37 cellular contexts compared by ENCODE assay signal in the genomic region with DNA sequence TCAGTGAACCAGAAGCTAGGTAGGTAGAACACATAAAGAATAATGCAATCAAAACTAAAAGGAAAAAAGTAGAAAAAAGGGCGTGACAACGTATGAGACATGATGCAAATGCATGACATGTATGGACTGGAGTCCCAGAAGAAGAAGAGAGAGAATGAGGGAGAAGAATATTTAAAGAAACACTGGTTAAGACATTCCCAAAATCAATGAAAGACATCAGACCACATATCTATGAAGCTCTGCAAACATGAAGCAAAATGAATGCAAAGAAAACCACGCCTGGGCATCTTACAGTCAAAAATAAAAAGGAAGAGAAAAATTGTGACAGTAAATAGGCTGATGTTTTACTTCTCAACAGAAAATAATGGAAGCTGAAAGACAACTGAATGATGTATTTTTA. TPM values are rescaled to one million over a fixed set of nuclear protein-coding genes. Genes with fewer than 3 reads are reported as not detected.
"Had no signal": no experiment of that assay in that cellular context is flagged by ENCODE, and none has a peak within 500 bp of the region (broad histone marks: within the 10 kb centered on the region; RNA-seq: fewer than 3 reads in every experiment).

No MANE protein-coding gene starts in this region.

- H3K27ac ChIP-seq: adrenal gland, ascending aorta, body of pancreas, brain microvascular endothelial cell, breast epithelium, cardiac muscle cell, colonic mucosa had no signal

- H3K27me3 ChIP-seq: adrenal gland, ascending aorta, body of pancreas, breast epithelium, cardiac muscle cell, colonic mucosa had no signal

- H3K4me1 Mint-ChIP-seq: central memory CD8-positive, alpha-beta T cell had no signal

- H3K4me1 ChIP-seq: ascending aorta, breast epithelium, colonic mucosa had no signal

- H3K9me3 ChIP-seq: adrenal gland, body of pancreas, breast epithelium, colonic mucosa had no signal

- DNase-seq: activated effector memory CD4-positive, alpha-beta T cell treated with anti-CD3 and anti-CD28 coated beads, Interleukin-2, amount 50 U/mL, for 16 hours; activated effector memory CD4-positive, alpha-beta T cell treated with Interleukin-2 at 50 U/mL for 16 hours; activated gamma-delta T cell; activated gamma-delta T cell treated with Interleukin-2 at 50 U/mL for 16 hours; activated naive CD4-positive, alpha-beta T cell; activated naive CD4-positive, alpha-beta T cell treated with anti-CD3 and anti-CD28 coated beads for 36 hours; activated naive CD4-positive, alpha-beta T cell treated with anti-CD3 and anti-CD28 coated beads, Interleukin-2, amount 10 ng/mL, durations not matched to agents 7 days and 5 days; activated naive CD4-positive, alpha-beta T cell treated with anti-CD3 and anti-CD28 coated beads, Interleukin-2, amount 50 U/mL, for 16 hours; activated naive CD4-positive, alpha-beta T cell treated with Interleukin-2 at 50 U/mL for 16 hours; activated naive CD8-positive, alpha-beta T cell treated with anti-CD3 and anti-CD28 coated beads for 36 hours; activated naive CD8-positive, alpha-beta T cell treated with anti-CD3 and anti-CD28 coated beads, Interleukin-2, amount 10 ng/mL, durations not matched to agents 7 days and 5 days; activated naive CD8-positive, alpha-beta T cell treated with anti-CD3 and anti-CD28 coated beads, Interleukin-2, amount 50 U/mL, for 24 hours; activated T-cell treated with anti-CD3 and anti-CD28 coated beads, Interleukin-2, amount 50 U/mL, for 4 hours; activated T-cell treated with anti-CD3 and anti-CD28 coated beads, Interleukin-2, amount 50 U/mL, for 48 hours; adrenal gland; amniotic stem cell; amygdala; anterior cingulate cortex; aorta; body of pancreas; brain microvascular endothelial cell; caudate nucleus; central memory CD4-positive, alpha-beta T cell; cerebellar nuclear complex; colonic mucosa had no signal

- H3K36me3 ChIP-seq: adrenal gland, ascending aorta, brain microvascular endothelial cell, breast epithelium, cardiac muscle cell, colonic mucosa had no signal

- ATAC-seq: activated naive CD4-positive, alpha-beta T cell treated with anti-CD3 and anti-CD28 coated beads, Interleukin-2, amount 50 U/mL, for 72 hours; activated naive CD8-positive, alpha-beta T cell treated with anti-CD3 and anti-CD28 coated beads, Interleukin-2, amount 50 U/mL, for 24 hours; activated T-cell treated with anti-CD3 and anti-CD28 coated beads, Interleukin-2, amount 50 U/mL, for 4 hours; activated T-helper 17 cell treated with anti-CD3 and anti-CD28 coated beads, Interleukin-2, amount 50 U/mL, for 72 hours; body of pancreas had no signal

- H3K4me3 Mint-ChIP-seq: activated naive CD4-positive, alpha-beta T cell treated with anti-CD3 and anti-CD28 coated beads for 36 hours; activated naive CD4-positive, alpha-beta T cell treated with anti-CD3 and anti-CD28 coated beads, Interleukin-2, amount 10 ng/mL, durations not matched to agents 7 days and 5 days; activated naive CD4-positive, alpha-beta T cell treated with anti-CD3 and anti-CD28 coated beads, Interleukin-2, amount 50 U/mL, for 24 hours; activated naive CD8-positive, alpha-beta T cell; activated naive CD8-positive, alpha-beta T cell treated with anti-CD3 and anti-CD28 coated beads for 36 hours; activated naive CD8-positive, alpha-beta T cell treated with anti-CD3 and anti-CD28 coated beads, Interleukin-2, amount 10 ng/mL, durations not matched to agents 7 days and 5 days; activated naive CD8-positive, alpha-beta T cell treated with anti-CD3 and anti-CD28 coated beads, Interleukin-2, amount 50 U/mL, for 24 hours; activated T-cell treated with anti-CD3 and anti-CD28 coated beads, Interleukin-2, amount 50 U/mL, for 4 hours; activated T-helper 1 cell treated with anti-CD3 and anti-CD28 coated beads, Interleukin-12 subunit alpha, Interleukin-12 subunit beta, Interleukin-2, Interleukin-4 antibody, amounts not matched to agents 30 ng/mL and 10 ng/mL and 1 ng/mL, durations not matched to agents 14 hours and 24 hours and 36 hours; activated T-helper 17 cell treated with anti-CD3 and anti-CD28 coated beads, Interleukin-2, amount 50 U/mL, for 72 hours; brain; central memory CD8-positive, alpha-beta T cell had no signal

- H3K4me3 ChIP-seq: adrenal gland, ascending aorta, body of pancreas, breast epithelium, cardiac muscle cell, colonic mucosa had no signal

- H3K27ac Mint-ChIP-seq: activated naive CD4-positive, alpha-beta T cell treated with anti-CD3 and anti-CD28 coated beads for 36 hours; activated naive CD4-positive, alpha-beta T cell treated with anti-CD3 and anti-CD28 coated beads, Interleukin-2, amount 10 ng/mL, durations not matched to agents 7 days and 5 days; activated naive CD4-positive, alpha-beta T cell treated with anti-CD3 and anti-CD28 coated beads, Interleukin-2, amount 50 U/mL, for 24 hours; activated naive CD4-positive, alpha-beta T cell treated with anti-CD3 and anti-CD28 coated beads, Interleukin-2, amount 50 U/mL, for 72 hours; activated naive CD8-positive, alpha-beta T cell; activated naive CD8-positive, alpha-beta T cell treated with anti-CD3 and anti-CD28 coated beads for 36 hours; activated naive CD8-positive, alpha-beta T cell treated with anti-CD3 and anti-CD28 coated beads, Interleukin-2, amount 10 ng/mL, durations not matched to agents 7 days and 5 days; activated naive CD8-positive, alpha-beta T cell treated with anti-CD3 and anti-CD28 coated beads, Interleukin-2, amount 50 U/mL, for 24 hours; activated T-helper 17 cell treated with anti-CD3 and anti-CD28 coated beads, Interleukin-2, amount 50 U/mL, for 72 hours; activated T-helper 2 cell treated with anti-CD3 and anti-CD28 coated beads, Interferon-gamma antibody, Interleukin-2, Interleukin-4, amounts not matched to agents 10 μg/mL and 5 μg/mL and 100 μg/mL, durations not matched to agents 14 hours and 24 hours and 36 hours had no signal

RNA-seq across cellular contexts. Expression of a gene that starts 23.8 kb away (rescaled TPM):
- total RNA-seq: chondrocyte had no signal
